ENCODE assay signal across 23 cellular contexts in genomic region chr22:40606306-40606705, GRCh38. TPM values are rescaled to one million over a fixed set of nuclear protein-coding genes. Genes with fewer than 3 reads are reported as not detected.
DNase-seq lines count a peak whose midpoint lies in the region; ATAC-seq, FAIRE-seq and TF ChIP-seq lines count a peak whose summit lies in the region.
"Had no signal": no experiment of that assay in that cellular context is flagged by ENCODE, and none has a peak within 500 bp of the region (broad histone marks: within the 10 kb centered on the region; RNA-seq: fewer than 3 reads in every experiment).

No MANE protein-coding gene starts in this region.

- no peak overlapping the region for H3K14ac ChIP-seq in IMR-90 (replicated peaks; ENCODE audit: low read depth, low read length)

- H3K9me3 ChIP-seq in IMR-90 (ENCODE audit: control insufficient read depth, insufficient read depth, low read length) (no peaks in the 10 kb centered on the region), pancreas (no peaks in the 10 kb centered on the region), ovary (no peaks in the 10 kb centered on the region)
- H3K9me3 ChIP-seq: prostate gland had no signal

- H3K4me1 ChIP-seq in IMR-90 (ENCODE audit: control insufficient read depth, insufficient read depth, low read length), result peaks cover 17% of the 10 kb centered on the region
- H3K4me1 ChIP-seq in pancreas, result peaks cover 37 to 46% (median 38%) of the 10 kb centered on the region in 3 donors
- peaks cover 18% of the 10 kb centered on the region for H3K4me1 ChIP-seq in ovary (ENCODE audit: insufficient read depth)
- H3K4me1 ChIP-seq: prostate gland had no signal

- no peak overlapping the region for H2BK15ac ChIP-seq in IMR-90 (ENCODE audit: low read depth, low read length)

- H3K4me3 Mint-ChIP-seq in WTC11, result no peak overlapping the region
- H3K4me3 Mint-ChIP-seq: activated B cell treated with CpG ODN at 0.5 μM for 24 hours; activated CD8-positive, alpha-beta T cell treated with anti-CD3 and anti-CD28 coated beads, Interleukin-2, amount 10 ng/mL, durations not matched to agents 7 days and 5 days; activated T-cell treated with anti-CD3 and anti-CD28 coated beads, Interleukin-2, amount 50 U/mL, for 24 hours; nephron; T-cell had no signal

- H2AFZ ChIP-seq in IMR-90 (replicated peaks; ENCODE audit: low read length, poor library complexity), result no peak overlapping the region

- H3K56ac ChIP-seq in IMR-90 (ENCODE audit: extremely low read depth, insufficient read depth, low read length), result no peak overlapping the region

- H3K9me3 Mint-ChIP-seq in WTC11, result no peaks in the 10 kb centered on the region
- H3K9me3 Mint-ChIP-seq: activated B cell treated with CpG ODN at 0.5 μM for 24 hours; activated T-cell treated with anti-CD3 and anti-CD28 coated beads, Interleukin-2, amount 50 U/mL, for 24 hours; nephron; T-cell had no signal

- CTCF ChIA-PET in IMR-90 (lab: Yijun Ruan, JAX) (interaction anchor here (1.2 kb wide), 1 partner anchor 82 kb away, joined by 5 read pairs; no protein-coding TSS in a partner anchor), WTC11 (lab: Charles Lee) (interaction anchor here (0.7 kb wide), 2 partner anchors 27 to 81 kb away, joined by 3 read pairs; no protein-coding TSS in a partner anchor)

- H4K5ac ChIP-seq in IMR-90 (ENCODE audit: low read depth, low read length), result no peak overlapping the region

- DNase-seq in AG10803 (ENCODE audit: low read depth) (peak; percentile 14), IMR-90 (no peak), WTC11 (ENCODE audit: low spot score) (no peak), pancreas (no peak), NCI-H446 treated with DMSO at 0.1 percent for 48 hours (lab: John Stamatoyannopoulos, UW) (no peak), NCI-H1105 (lab: John Stamatoyannopoulos, UW) (no peak), ovary (no peak)
- DNase-seq in stimulated activated naive CD4-positive, alpha-beta T cell (lab: John Stamatoyannopoulos, UW), result no peak
- DNase-seq: activated B cell treated with CpG ODN at 0.5 μM for 24 hours; activated CD8-positive, alpha-beta T cell treated with anti-CD3 and anti-CD28 coated beads, Interleukin-2, amount 10 ng/mL, durations not matched to agents 7 days and 5 days; activated naive CD4-positive, alpha-beta T cell treated with anti-CD3 and anti-CD28 coated beads, Interleukin-2, amount 50 U/mL, for 16 hours; activated T-cell treated with anti-CD3 and anti-CD28 coated beads, Interleukin-2, amount 50 U/mL, for 24 hours; DND-41; foreskin melanocyte; mesendoderm; NCI-H1930; NK-92 treated with Interleukin-12 subunit alpha and Interleukin-12 subunit beta, amount 100 ng/mL, for 24 hours; T-cell had no signal

- no peak for ATAC-seq in IMR-90 (ENCODE audit: low read depth)
- ATAC-seq in WTC11, result no peak
- ATAC-seq in pancreas, result peak in 3 of 4 donors; percentile 11 to 64 (median 24)
- ATAC-seq: activated CD8-positive, alpha-beta T cell treated with anti-CD3 and anti-CD28 coated beads, Interleukin-2, amount 10 ng/mL, durations not matched to agents 7 days and 5 days; T-cell had no signal

- in situ Hi-C loops in IMR-90 (cut with MboI; ENCODE audit: low sequenced_read_pairs), result no loop called here

- TF ChIP-seq POLR2A in IMR-90 (IDR thresholded peaks at IDR 0.05; ENCODE audit: low read depth, low read length), result no peak
- TF ChIP-seq POLR2A in ovary (IDR thresholded peaks at IDR 0.05), result no peak

- H3K18ac ChIP-seq in IMR-90 (ENCODE audit: low read depth, low read length), result no peak overlapping the region

- peak overlapping the region; percentile 22 for H2BK5ac ChIP-seq in IMR-90 (ENCODE audit: low read depth, low read length, poor library complexity, severe bottlenecking)

- H3K9me1 ChIP-seq in IMR-90 (ENCODE audit: insufficient read depth, low read length), result peaks cover 12% of the 10 kb centered on the region

- POLR2A ChIA-PET in IMR-90 (lab: Charles Lee; ENCODE audit: unreplicated experiment), result no interaction called here
- POLR2A ChIA-PET in WTC11 (lab: Charles Lee), result no interaction called here

- FAIRE-seq in pancreas (lab: Jason Lieb, UNC), result no peak
- FAIRE-seq: GM18507 had no signal

- no peak overlapping the region for H2AK9ac ChIP-seq in IMR-90 (replicated peaks; ENCODE audit: low read depth, low read length, poor library complexity)

- dilution Hi-C loops in IMR-90 (cut with HindIII; ENCODE audit: low sequenced_read_pairs, unreplicated experiment), result no loop called here

- BruUV-seq in IMR-90 (replicated peaks; lab: Mats Ljungman, UMichigan), result no TSS peak

- H4K91ac ChIP-seq in IMR-90 (ENCODE audit: insufficient read depth, low read depth, low read length), result no peak overlapping the region

- no peak overlapping the region for H3K9ac ChIP-seq in IMR-90 (ENCODE audit: low read depth, low read length)
- H3K9ac ChIP-seq: KMS-11 had no signal

- no peaks in the 10 kb centered on the region for H3K27me3 ChIP-seq in IMR-90 (ENCODE audit: control insufficient read depth, insufficient read depth, low read length)
- H3K27me3 ChIP-seq in pancreas, result no peaks in the 10 kb centered on the region
- H3K27me3 ChIP-seq in ovary, result no peaks in the 10 kb centered on the region

- no peak overlapping the region for H2BK20ac ChIP-seq in IMR-90 (ENCODE audit: low read depth, low read length)

- peaks cover 11 to 85% of the 10 kb centered on the region in 2 experiments; a peak in 3 of 4 replicates for H3K79me1 ChIP-seq in IMR-90 (ENCODE audit: low read depth in 1 of 2, low read length in 2 of 2)

- H2AK5ac ChIP-seq in IMR-90 (ENCODE audit: low read depth, low read length), result no peak overlapping the region

- H4K8ac ChIP-seq in IMR-90 (ENCODE audit: low read depth in 2 of 2, low read length in 2 of 2), result no peak overlapping the region

- no peaks in the 10 kb centered on the region for H3K27me3 Mint-ChIP-seq in WTC11 (ENCODE audit: low read depth)
- H3K27me3 Mint-ChIP-seq: activated B cell treated with CpG ODN at 0.5 μM for 24 hours; activated T-cell treated with anti-CD3 and anti-CD28 coated beads, Interleukin-2, amount 50 U/mL, for 24 hours; T-cell had no signal

- TF ChIP-seq CTCF in AG10803 (conservative IDR thresholded peaks at IDR 0.05; ENCODE audit: low read length), result no peak
- no peak for TF ChIP-seq CTCF in IMR-90 (conservative IDR thresholded peaks at IDR 0.05; ENCODE audit: low read depth, low read length)
- TF ChIP-seq CTCF in WTC11 (IDR thresholded peaks at IDR 0.05), result no peak
- no peak for TF ChIP-seq CTCF in pancreas (IDR thresholded peaks at IDR 0.05)
- no peak for TF ChIP-seq CTCF in ovary (IDR thresholded peaks at IDR 0.05)

- no peak overlapping the region for H3K23ac ChIP-seq in IMR-90 (ENCODE audit: low read depth, low read length)

- no peak for TF ChIP-seq EP300 in ovary (IDR thresholded peaks at IDR 0.05)

- no peaks in the 10 kb centered on the region for H3K36me3 Mint-ChIP-seq in WTC11

- H3K27ac Mint-ChIP-seq in WTC11, result 0 out of 2 replicates have a peak overlapping the region, but pooled peaks have one; percentile 73
- H3K27ac Mint-ChIP-seq: activated CD8-positive, alpha-beta T cell treated with anti-CD3 and anti-CD28 coated beads, Interleukin-2, amount 10 ng/mL, durations not matched to agents 7 days and 5 days; activated T-cell treated with anti-CD3 and anti-CD28 coated beads, Interleukin-2, amount 50 U/mL, for 24 hours had no signal

- no peak overlapping the region for H3K27ac ChIP-seq in IMR-90 (ENCODE audit: insufficient read depth, low read length)
- H3K27ac ChIP-seq in pancreas, result peak overlapping the region in 3 of 4 donors; percentile 13 to 57 (median 16)
- no peak overlapping the region for H3K27ac ChIP-seq in ovary
- H3K27ac ChIP-seq: coronary artery, KMS-11, prostate gland had no signal

- H3K4ac ChIP-seq in IMR-90 (ENCODE audit: low read depth, low read length), result no peak overlapping the region

- H4K20me1 ChIP-seq in IMR-90 (ENCODE audit: insufficient read depth, low read length), result peaks cover 87% of the 10 kb centered on the region

- no peak overlapping the region for H2BK120ac ChIP-seq in IMR-90 (ENCODE audit: low read depth, low read length)

- no peak for TF ChIP-seq RAD21 in IMR-90 (IDR thresholded peaks at IDR 0.05; ENCODE audit: low read length)

- H3K4me2 ChIP-seq in IMR-90 (ENCODE audit: low read depth, low read length), result no peak overlapping the region; the same call in 1 of the 2 replicates
- H3K4me2 ChIP-seq: KMS-11 had no signal

- intact Hi-C loops in IMR-90 (cut with micrococcal nuclease) (no loop called here), pancreas (cut with DNase I) (no loop called here), ovary (cut with DNase I) (no loop called here)

- H3K4me1 Mint-ChIP-seq in WTC11, result peaks cover 38% of the 10 kb centered on the region

- no peaks in the 10 kb centered on the region for H3K36me3 ChIP-seq in IMR-90 (ENCODE audit: control insufficient read depth, insufficient read depth, low read length)
- H3K36me3 ChIP-seq in pancreas, result no peaks in the 10 kb centered on the region
- H3K36me3 ChIP-seq in ovary, result no peaks in the 10 kb centered on the region
- H3K36me3 ChIP-seq: prostate gland had no signal

- H3K4me3 ChIP-seq in AG10803 (ENCODE audit: low read length) (no peak overlapping the region), IMR-90 (ENCODE audit: insufficient read depth, low read depth, low read length) (no peak overlapping the region), pancreas (no peak overlapping the region), ovary (no peak overlapping the region)
- H3K4me3 ChIP-seq: coronary artery, prostate gland had no signal

TF ChIP-seq in IMR-90, 13 proteins besides CTCF, POLR2A, EP300 and RAD21 (continues in another document):
- TF ChIP-seq CEBPB (IDR thresholded peaks at IDR 0.05; ENCODE audit: low read depth, low read length) (no peak), MAZ (IDR thresholded peaks at IDR 0.05; ENCODE audit: borderline replicate concordance, low read depth, low read length) (no peak), MXI1 (IDR thresholded peaks at IDR 0.05; ENCODE audit: borderline replicate concordance, low read depth, low read length) (no peak)

TF ChIP-seq in WTC11, 78 proteins besides CTCF, POLR2A, EP300 and RAD21 (continues in another document):
- TF ChIP-seq ERG (CRISPR knock-in tag; IDR thresholded peaks at IDR 0.05) (no peak), HMGA2 (CRISPR knock-in tag; IDR thresholded peaks at IDR 0.05) (no peak)

RNA-seq across cellular contexts. Expression of gene MRTFA, which starts 30.2 kb away (rescaled TPM):
- total RNA-seq in IMR-90 (2012; rRNA removed) (12.5 and 15.3 TPM in 2 replicates), WTC11 (2021) (39.7 to 49.8 TPM (median 48.4 TPM) in 3 replicates), pancreas (10 to 100 TPM; 15.2 to 35.3 (median 24.1) TPM), ovary (10 to 100 TPM; 41.6 to 59.7 (median 55.0) TPM)
- polyA plus RNA-seq in IMR-90 (2012; rRNA removed) (17.1 and 17.2 TPM in 2 replicates), pancreas (10 to 100 TPM; 13.6 to 24.7 TPM), ovary (10 to 100 TPM; 15.4 to 29.8 TPM)
- 27.6 and 38.8 TPM in 2 replicates for polyA plus RNA-seq in IMR-90 (2012; cell fraction: cytosol; rRNA removed)
- 38.3 and 56.9 TPM in 2 replicates for polyA plus RNA-seq in IMR-90 (2012; cell fraction: nucleus; rRNA removed; ENCODE audit: low replicate concordance)

Comparison
In these comparisons a context has a peak if more than half of its experiments do, and no peak if none do; other contexts are left out.
1. ATAC-seq: peak in pancreas (3 of 4); none in IMR-90 (single experiment) and WTC11 (single experiment).
2. H3K27ac ChIP-seq: peak in pancreas (3 of 4); none in IMR-90 (single experiment) and ovary (0 of 2).